ENCODE assay signal across 26 cellular contexts in genomic region chr16:1094601-1095449, GRCh38. TPM values are rescaled to one million over a fixed set of nuclear protein-coding genes. Genes with fewer than 3 reads are reported as not detected.
DNase-seq lines count a peak whose midpoint lies in the region; ATAC-seq and TF ChIP-seq lines count a peak whose summit lies in the region.
"Had no signal": no experiment of that assay in that cellular context is flagged by ENCODE, and none has a peak within 500 bp of the region (broad histone marks: within the 10 kb centered on the region; RNA-seq: fewer than 3 reads in every experiment).

No MANE protein-coding gene starts in this region.

- POLR2A ChIA-PET in HCT116 (lab: Charles Lee) = no interaction called here

- ATAC-seq in HCT116 (no peak), RWPE2 (ENCODE audit: low read depth) (0 out of 3 replicates have a peak, but pooled peaks have one; percentile 9), gastrocnemius medialis (no peak), HG02840 (IDR thresholded peaks at IDR 0.05; ENCODE audit: low FRiP score, unreplicated experiment) (no peak)
- ATAC-seq: CD8-positive, alpha-beta T cell had no signal

- H3K4me2 ChIP-seq in BLaER1 treated with 17β-estradiol and CSF1 and Interleukin-3, amounts not matched to agents 10 nM and 100 nM = peak overlapping the region in 6 of 11 experiments; percentile 56 to 92 (median 77); a peak in 9 of 22 replicates
- 0 out of 2 replicates have a peak overlapping the region, but pooled peaks have one; percentile 21 for H3K4me2 ChIP-seq in HCT116 (ENCODE audit: low read length)

- H3K36me3 ChIP-seq in BLaER1 treated with 17β-estradiol and CSF1 and Interleukin-3, amounts not matched to agents 10 nM and 100 nM = no peaks in the 10 kb centered on the region
- H3K36me3 ChIP-seq in HCT116 (ENCODE audit: control insufficient read depth in 1 of 2, insufficient read depth in 2 of 2, low read length in 2 of 2) (no peaks in the 10 kb centered on the region), RWPE2 (ENCODE audit: low read depth) (no peaks in the 10 kb centered on the region), gastrocnemius medialis (no peaks in the 10 kb centered on the region)

- DNase-seq in HCT116 (ENCODE audit: low read depth, low spot score) (no peak), RWPE2 (ENCODE audit: low spot score) (no peak), gastrocnemius medialis (no peak), NCI-H2171 treated with DMSO at 0.1 percent for 48 hours (lab: John Stamatoyannopoulos, UW) (no peak), DMS53 (lab: John Stamatoyannopoulos, UW) (no peak), posterior cingulate gyrus (no peak)
- DNase-seq: ACHN; C1 segment of cervical spinal cord; CD8-positive, alpha-beta T cell; DMS153; GDM1; HFFc6; MM.1S; NCI-H1092; NCI-H1436; NCI-H187 treated with DMSO at 0.1 percent for 48 hours; NCI-H226; NCI-H510A treated with DMSO at 0.1 percent for 48 hours; NCI-H774; NK-92 treated with Interleukin-12 subunit alpha and Interleukin-12 subunit beta, amount 100 ng/mL, for 24 hours; Right ventricle myocardium superior had no signal

- intact Hi-C loops in HCT116 (cut with micrococcal nuclease) = no loop called here
- intact Hi-C loops in gastrocnemius medialis (cut with DNase I; ENCODE audit: low total_unique reads) = no loop called here
- intact Hi-C loops in posterior cingulate gyrus (cut with DNase I) = no loop called here

- no peak overlapping the region for H3K27ac ChIP-seq in BLaER1 treated with 17β-estradiol and CSF1 and Interleukin-3, amounts not matched to agents 10 nM and 100 nM
- peak overlapping the region; percentile 25; the same call in 1 of the 2 replicates for H3K27ac ChIP-seq in HCT116 (ENCODE audit: low read depth, low read length)
- H3K27ac ChIP-seq in RWPE2 (ENCODE audit: poor library complexity, severe bottlenecking) = no peak overlapping the region
- H3K27ac ChIP-seq in gastrocnemius medialis = peak overlapping the region in 3 of 4 donors; percentile 3 to 86 (median 15)

- CTCF ChIA-PET in HCT116 (lab: Charles Lee) = no interaction called here

- no peak for TF ChIP-seq RAD21 in HCT116 (IDR thresholded peaks at IDR 0.05; ENCODE audit: low read depth)

- no TSS peak for BruUV-seq in HCT116 (replicated peaks; lab: Mats Ljungman, UMichigan)

- TF ChIP-seq CTCF in HCT116 (IDR thresholded peaks at IDR 0.05 in 2 of 3, conservative IDR thresholded peaks at IDR 0.05 in 1 of 3; ENCODE audit: borderline replicate concordance in 1 of 3, insufficient read depth in 1 of 3, low read depth in 2 of 3, low read length in 2 of 3) (no peak), RWPE2 (IDR thresholded peaks at IDR 0.05; ENCODE audit: poor library complexity, severe bottlenecking) (no peak), gastrocnemius medialis (IDR thresholded peaks at IDR 0.05 in 4 of 5, conservative IDR thresholded peaks at IDR 0.05 in 1 of 5) (no peak)

- TF ChIP-seq POLR2A in HCT116 (IDR thresholded peaks at IDR 0.05; ENCODE audit: borderline replicate concordance, extremely low read depth, insufficient read depth, insufficient read length) = no peak
- TF ChIP-seq POLR2A in gastrocnemius medialis (IDR thresholded peaks at IDR 0.05) = no peak

- in situ Hi-C loops in gastrocnemius medialis (cut with MboI; ENCODE audit: low sequenced_read_pairs in 4 of 4) = no loop called here

- peaks cover 44 to 84% (median 67%) of the 10 kb centered on the region in 11 experiments for H3K27me3 ChIP-seq in BLaER1 treated with 17β-estradiol and CSF1 and Interleukin-3, amounts not matched to agents 10 nM and 100 nM
- no peaks in the 10 kb centered on the region for H3K27me3 ChIP-seq in HCT116 (ENCODE audit: insufficient read depth, low read length)
- H3K27me3 ChIP-seq in RWPE2 (ENCODE audit: insufficient read depth, poor library complexity, severe bottlenecking) = peaks cover 5% of the 10 kb centered on the region
- peaks cover 0 to 7% (median 2%) of the 10 kb centered on the region in 3 donors for H3K27me3 ChIP-seq in gastrocnemius medialis

- H3K9me2 ChIP-seq in HCT116 (ENCODE audit: insufficient read depth) = no peaks in the 10 kb centered on the region

- no peaks in the 10 kb centered on the region for H3K79me2 ChIP-seq in HCT116 (ENCODE audit: insufficient read depth, low read length)

- H3K4me1 ChIP-seq in BLaER1 treated with 17β-estradiol and CSF1 and Interleukin-3, amounts not matched to agents 10 nM and 100 nM = peaks cover 5 to 75% (median 56%) of the 10 kb centered on the region in 10 experiments; a peak in 19 of 20 replicates
- H3K4me1 ChIP-seq in HCT116 (ENCODE audit: control insufficient read depth in 1 of 2, insufficient read depth in 2 of 2, low read length in 2 of 2) = peaks cover 28 to 69% of the 10 kb centered on the region in 2 experiments
- no peaks in the 10 kb centered on the region for H3K4me1 ChIP-seq in RWPE2 (ENCODE audit: insufficient read depth, poor library complexity, severe bottlenecking)
- H3K4me1 ChIP-seq in gastrocnemius medialis = peaks cover 27 to 33% of the 10 kb centered on the region in 2 donors

- H2AFZ ChIP-seq in HCT116 (ENCODE audit: low read depth, low read length, poor library complexity, severe bottlenecking) = no peak overlapping the region

- H3K9ac ChIP-seq in BLaER1 treated with 17β-estradiol and CSF1 and Interleukin-3, amounts not matched to agents 10 nM and 100 nM = no peak overlapping the region
- H3K9ac ChIP-seq in HCT116 (ENCODE audit: low read length) = no peak overlapping the region

- H3K4me3 ChIP-seq in BLaER1 treated with 17β-estradiol and CSF1 and Interleukin-3, amounts not matched to agents 10 nM and 100 nM = no peak overlapping the region
- H3K4me3 ChIP-seq in HCT116 (replicated peaks in 1 of 2; ENCODE audit: low read depth in 1 of 2, low read length in 2 of 2) = no peak overlapping the region
- no peak overlapping the region for H3K4me3 ChIP-seq in RWPE2 (ENCODE audit: severe bottlenecking)
- H3K4me3 ChIP-seq in gastrocnemius medialis = no peak overlapping the region
- H3K4me3 ChIP-seq: K562 had no signal

- RAD21 ChIA-PET in HCT116 (lab: Charles Lee; ENCODE audit: low non-redundant PET in 1 of 2, low total read pairs in 2 of 2, uncharacterized antibody in 2 of 2, unreplicated experiment in 2 of 2) = no interaction called here

- peaks cover 0 to 9% (median 7%) of the 10 kb centered on the region in 11 experiments; a peak in 13 of 22 replicates for H3K9me3 ChIP-seq in BLaER1 treated with 17β-estradiol and CSF1 and Interleukin-3, amounts not matched to agents 10 nM and 100 nM (replicated peaks in 1 of 11)
- H3K9me3 ChIP-seq in HCT116 (ENCODE audit: control insufficient read depth in 1 of 2, insufficient read depth in 1 of 2, low read depth in 1 of 2, low read length in 2 of 2) (no peaks in the 10 kb centered on the region), RWPE2 (ENCODE audit: severe bottlenecking) (no peaks in the 10 kb centered on the region), gastrocnemius medialis (no peaks in the 10 kb centered on the region)

- H4K20me1 ChIP-seq in BLaER1 treated with 17β-estradiol and CSF1 and Interleukin-3, amounts not matched to agents 10 nM and 100 nM = peaks cover 0 to 64% (median 36%) of the 10 kb centered on the region in 11 experiments; a peak in 15 of 22 replicates
- no peaks in the 10 kb centered on the region for H4K20me1 ChIP-seq in HCT116 (ENCODE audit: insufficient read depth)

TF ChIP-seq in HCT116, 20 proteins besides CTCF, POLR2A, EP300 and RAD21:
- TF ChIP-seq EGR1 (IDR thresholded peaks at IDR 0.05; ENCODE audit: low read depth) (no peak), SRF (IDR thresholded peaks at IDR 0.05; ENCODE audit: low read depth) (no peak), FOSL1 (IDR thresholded peaks at IDR 0.05; ENCODE audit: low read depth) (no peak), EZH2phosphoT487 (IDR thresholded peaks at IDR 0.05; ENCODE audit: borderline replicate concordance) (no peak), ZNF274 (IDR thresholded peaks at IDR 0.05; ENCODE audit: low read depth, low read length) (no peak), SIN3A (IDR thresholded peaks at IDR 0.05; ENCODE audit: low read depth) (no peak), POLR2AphosphoS5 (IDR thresholded peaks at IDR 0.05; ENCODE audit: low read depth, low read length) (no peak), EZH2 (IDR thresholded peaks at IDR 0.05) (no peak), JUND (IDR thresholded peaks at IDR 0.05) (no peak), TCF7L2 (IDR thresholded peaks at IDR 0.05; ENCODE audit: borderline replicate concordance, extremely low read depth, insufficient read depth, insufficient read length) (no peak), CBX3 (IDR thresholded peaks at IDR 0.05; ENCODE audit: low read depth) (no peak), ELF1 (IDR thresholded peaks at IDR 0.05; ENCODE audit: borderline replicate concordance, low read depth) (no peak), SP1 (IDR thresholded peaks at IDR 0.05; ENCODE audit: low read depth) (no peak), YY1 (IDR thresholded peaks at IDR 0.05; ENCODE audit: extremely low read depth, insufficient replicate concordance, low read depth, low read length) (no peak), ZBTB33 (IDR thresholded peaks at IDR 0.05; ENCODE audit: extremely low read depth, insufficient replicate concordance, low read length) (no peak)

RNA-seq across cellular contexts. Expression of gene C1QTNF8, which starts 1.2 kb away (rescaled TPM):
- total RNA-seq in HCT116 (2021; ENCODE audit: unreplicated experiment) (0.27 TPM), gastrocnemius medialis (not detected)
- polyA plus RNA-seq in HCT116 (2012) = 0.09 and 0.16 TPM in 2 replicates
- total RNA-seq: CD8-positive, alpha-beta T cell; H4; HFFc6; K562; OCI-LY7 had no signal
- polyA plus RNA-seq: K562 had no signal

RNA-seq across cellular contexts. Expression of gene SSTR5, which starts 22.3 kb away (rescaled TPM):
- total RNA-seq in HCT116 (2021; ENCODE audit: unreplicated experiment) (7.2 TPM), gastrocnemius medialis (1 to 10 TPM in 1 of 4 donors, under 1 TPM in 2, not detected in 1; 0.24 to 1.3 (median 0.33) TPM)
- polyA plus RNA-seq in HCT116 (2012) = 6.1 and 6.2 TPM in 2 replicates
- total RNA-seq: CD8-positive, alpha-beta T cell; H4; HFFc6; K562; OCI-LY7 had no signal
- polyA plus RNA-seq: K562 had no signal

RNA-seq across cellular contexts. Expression of gene CACNA1H, which starts 58.1 kb away (rescaled TPM):
- total RNA-seq in HCT116 (2021; ENCODE audit: unreplicated experiment) (24.3 TPM), gastrocnemius medialis (10 to 100 TPM in 1 of 4 donors, 1 to 10 TPM in 3; 3.7 to 12.8 (median 4.5) TPM)
- 26.8 and 30.7 TPM in 2 replicates for polyA plus RNA-seq in HCT116 (2012)
- total RNA-seq: OCI-LY7 had no signal

Comparison
In these comparisons a context has a peak if more than half of its experiments do, and no peak if none do; other contexts are left out.
1. H3K27ac ChIP-seq: peak in HCT116 (single experiment) and gastrocnemius medialis (3 of 4); none in BLaER1 treated with 17β-estradiol and CSF1 and Interleukin-3, amounts not matched to agents 10 nM and 100 nM (0 of 11) and RWPE2 (single experiment).